ENCODE assay signal across 8 cellular contexts in genomic region chr1:184052194-184052559, GRCh38. TPM values are rescaled to one million over a fixed set of nuclear protein-coding genes. Genes with fewer than 3 reads are reported as not detected.
A peak's percentile ranks its signal among the peaks of the same experiment; 100 is the strongest.
DNase-seq lines count a peak whose midpoint lies in the region; ATAC-seq, FAIRE-seq and TF ChIP-seq lines count a peak whose summit lies in the region.

No MANE protein-coding gene starts in this region.

- ATAC-seq in HG03139 (IDR thresholded peaks at IDR 0.05; ENCODE audit: unreplicated experiment) (no peak), GM18858 (IDR thresholded peaks at IDR 0.05; ENCODE audit: unreplicated experiment) (no peak)

- H3K27ac ChIP-seq in keratinocyte (ENCODE audit: control insufficient read depth, insufficient read depth, low read length), result peak overlapping the region; percentile 89
- peak overlapping the region; percentile 84 to 93 (median 92) for H3K27ac ChIP-seq in thyroid gland

- H3K36me3 ChIP-seq in keratinocyte (ENCODE audit: control insufficient read depth in 2 of 2, extremely low read depth in 1 of 2, insufficient read depth in 2 of 2, low read length in 2 of 2), result peaks cover 2 to 5% of the 10 kb centered on the region in 2 experiments
- H3K36me3 ChIP-seq in thyroid gland, result no peaks in the 10 kb centered on the region

- intact Hi-C loops in activated T-helper 1 cell treated with anti-CD3 and anti-CD28 coated beads, Interleukin-12 subunit alpha, Interleukin-12 subunit beta, Interleukin-2, Interleukin-4 antibody, amounts not matched to agents 30 ng/mL and 10 ng/mL and 1 ng/mL, durations not matched to agents 14 hours and 24 hours and 36 hours (cut with micrococcal nuclease), result loop anchor here (1.0 to 5.0 kb wide), 7 partner anchors 96 to 1105 kb away; partner anchors contain the start of genes APOBEC4, EDEM3, SMG7 and SWT1
- intact Hi-C loops in thyroid gland (cut with DNase I), result no loop called here

- H3K9ac ChIP-seq in keratinocyte (ENCODE audit: control insufficient read depth, extremely low read depth, insufficient read depth, low read length), result peak overlapping the region; percentile 92

- CTCF ChIA-PET in activated naive CD4-positive, alpha-beta T cell treated with anti-CD3 and anti-CD28 coated beads, Interleukin-2, amount 10 ng/mL, durations not matched to agents 7 days and 5 days (lab: Charles Lee), result no interaction called here

- dilution Hi-C loops in keratinocyte (cut with MboI; ENCODE audit: extremely low pct_ligation_motif_present, low sequenced_read_pairs), result no loop called here

- TF ChIP-seq CTCF in keratinocyte (optimal IDR thresholded peaks at IDR 0.05 in 1 of 3, IDR thresholded peaks at IDR 0.05 in 1 of 3, conservative IDR thresholded peaks at IDR 0.05 in 1 of 3; ENCODE audit: extremely low read depth in 1 of 3, insufficient read depth in 2 of 3, low read length in 3 of 3) (no peak), thyroid gland (IDR thresholded peaks at IDR 0.05) (no peak)

- no peaks in the 10 kb centered on the region for H3K9me3 ChIP-seq in keratinocyte (ENCODE audit: control insufficient read depth, low read depth, low read length)
- H3K9me3 ChIP-seq in thyroid gland, result no peaks in the 10 kb centered on the region

- H3K4me2 ChIP-seq in keratinocyte (ENCODE audit: control insufficient read depth, extremely low read depth, insufficient read depth, low read depth, low read length), result peak overlapping the region; percentile 85

- H3K9me3 Mint-ChIP-seq in activated naive CD4-positive, alpha-beta T cell treated with anti-CD3 and anti-CD28 coated beads, Interleukin-2, amount 10 ng/mL, durations not matched to agents 7 days and 5 days, result no peaks in the 10 kb centered on the region
- H3K9me3 Mint-ChIP-seq in activated T-helper 1 cell treated with anti-CD3 and anti-CD28 coated beads, Interleukin-12 subunit alpha, Interleukin-12 subunit beta, Interleukin-2, Interleukin-4 antibody, amounts not matched to agents 30 ng/mL and 10 ng/mL and 1 ng/mL, durations not matched to agents 14 hours and 24 hours and 36 hours, result no peaks in the 10 kb centered on the region

- peaks cover 36% of the 10 kb centered on the region for H3K4me1 Mint-ChIP-seq in activated naive CD4-positive, alpha-beta T cell treated with anti-CD3 and anti-CD28 coated beads, Interleukin-2, amount 10 ng/mL, durations not matched to agents 7 days and 5 days
- peaks cover 45% of the 10 kb centered on the region for H3K4me1 Mint-ChIP-seq in activated T-helper 1 cell treated with anti-CD3 and anti-CD28 coated beads, Interleukin-12 subunit alpha, Interleukin-12 subunit beta, Interleukin-2, Interleukin-4 antibody, amounts not matched to agents 30 ng/mL and 10 ng/mL and 1 ng/mL, durations not matched to agents 14 hours and 24 hours and 36 hours (ENCODE audit: low read depth)

- no peaks in the 10 kb centered on the region for H3K27me3 ChIP-seq in keratinocyte (ENCODE audit: control insufficient read depth, extremely low read depth, insufficient read depth, low read length)
- H3K27me3 ChIP-seq in thyroid gland, result no peaks in the 10 kb centered on the region

- peaks cover 22% of the 10 kb centered on the region for H3K27me3 Mint-ChIP-seq in activated naive CD4-positive, alpha-beta T cell treated with anti-CD3 and anti-CD28 coated beads, Interleukin-2, amount 10 ng/mL, durations not matched to agents 7 days and 5 days
- H3K27me3 Mint-ChIP-seq in activated T-helper 1 cell treated with anti-CD3 and anti-CD28 coated beads, Interleukin-12 subunit alpha, Interleukin-12 subunit beta, Interleukin-2, Interleukin-4 antibody, amounts not matched to agents 30 ng/mL and 10 ng/mL and 1 ng/mL, durations not matched to agents 14 hours and 24 hours and 36 hours (ENCODE audit: insufficient read depth), result peaks cover 23% of the 10 kb centered on the region

- H3K27ac Mint-ChIP-seq in activated naive CD4-positive, alpha-beta T cell treated with anti-CD3 and anti-CD28 coated beads, Interleukin-2, amount 10 ng/mL, durations not matched to agents 7 days and 5 days, result peak overlapping the region; percentile 98
- peak overlapping the region; percentile 99 for H3K27ac Mint-ChIP-seq in activated T-helper 1 cell treated with anti-CD3 and anti-CD28 coated beads, Interleukin-12 subunit alpha, Interleukin-12 subunit beta, Interleukin-2, Interleukin-4 antibody, amounts not matched to agents 30 ng/mL and 10 ng/mL and 1 ng/mL, durations not matched to agents 14 hours and 24 hours and 36 hours

- H3K79me2 ChIP-seq in keratinocyte (ENCODE audit: control insufficient read depth, insufficient read depth, low read length), result peaks cover 20% of the 10 kb centered on the region

- WGBS in thyroid gland, 2 donors, result 5 to 7% methylated on average over 7 of the region's 7 CpGs

- TF ChIP-seq POLR2A in thyroid gland (IDR thresholded peaks at IDR 0.05), result no peak

- peak overlapping the region; percentile 98 for H3K4me3 Mint-ChIP-seq in activated naive CD4-positive, alpha-beta T cell treated with anti-CD3 and anti-CD28 coated beads, Interleukin-2, amount 10 ng/mL, durations not matched to agents 7 days and 5 days
- H3K4me3 Mint-ChIP-seq in activated T-helper 1 cell treated with anti-CD3 and anti-CD28 coated beads, Interleukin-12 subunit alpha, Interleukin-12 subunit beta, Interleukin-2, Interleukin-4 antibody, amounts not matched to agents 30 ng/mL and 10 ng/mL and 1 ng/mL, durations not matched to agents 14 hours and 24 hours and 36 hours, result peak overlapping the region; percentile 99

- H3K9me1 ChIP-seq in keratinocyte (ENCODE audit: control insufficient read depth, extremely low read depth, insufficient read depth, low read length), result no peaks in the 10 kb centered on the region

- peaks cover 26% of the 10 kb centered on the region for H3K4me1 ChIP-seq in keratinocyte (ENCODE audit: control insufficient read depth, extremely low read depth, insufficient read depth, low read length)
- peaks cover 25 to 30% of the 10 kb centered on the region in 2 donors for H3K4me1 ChIP-seq in thyroid gland

- H3K36me3 Mint-ChIP-seq in activated naive CD4-positive, alpha-beta T cell treated with anti-CD3 and anti-CD28 coated beads, Interleukin-2, amount 10 ng/mL, durations not matched to agents 7 days and 5 days, result peaks cover 24% of the 10 kb centered on the region
- peaks cover 16% of the 10 kb centered on the region for H3K36me3 Mint-ChIP-seq in activated T-helper 1 cell treated with anti-CD3 and anti-CD28 coated beads, Interleukin-12 subunit alpha, Interleukin-12 subunit beta, Interleukin-2, Interleukin-4 antibody, amounts not matched to agents 30 ng/mL and 10 ng/mL and 1 ng/mL, durations not matched to agents 14 hours and 24 hours and 36 hours (ENCODE audit: low read depth)

- no peak for DNase-seq in activated naive CD4-positive, alpha-beta T cell treated with anti-CD3 and anti-CD28 coated beads, Interleukin-2, amount 10 ng/mL, durations not matched to agents 7 days and 5 days
- DNase-seq in activated naive CD4-positive, alpha-beta T cell treated with Interleukin-2 at 50 U/mL for 16 hours, result no peak
- no peak for DNase-seq in activated T-helper 1 cell treated with anti-CD3 and anti-CD28 coated beads, Interleukin-12 subunit alpha, Interleukin-12 subunit beta, Interleukin-2, Interleukin-4 antibody, amounts not matched to agents 30 ng/mL and 10 ng/mL and 1 ng/mL, durations not matched to agents 14 hours and 24 hours and 36 hours (ENCODE audit: low spot score)
- no peak for DNase-seq in keratinocyte (ENCODE audit: low read depth, low spot score)
- no peak for DNase-seq in thyroid gland
- no peak for DNase-seq in NCI-H128 (lab: John Stamatoyannopoulos, UW; ENCODE audit: unreplicated experiment)

- H3K4me3 ChIP-seq in keratinocyte (ENCODE audit: control insufficient read depth in 2 of 3, extremely low read depth in 1 of 3, insufficient read depth in 2 of 3, low read depth in 1 of 3, low read length in 3 of 3) (peak overlapping the region; percentile 71 to 89 (median 86)), thyroid gland (replicated peaks in 1 of 3) (peak overlapping the region; percentile 74 to 96 (median 84))

- H4K20me1 ChIP-seq in keratinocyte (ENCODE audit: control insufficient read depth, extremely low read depth, insufficient read depth, low read length), result no peaks in the 10 kb centered on the region

- H2AFZ ChIP-seq in keratinocyte (ENCODE audit: control insufficient read depth, low read length), result peak overlapping the region; percentile 93

- no peak for FAIRE-seq in keratinocyte (lab: Jason Lieb, UNC)

RNA-seq across cellular contexts. Expression of gene TSEN15, which starts 0.6 kb away (rescaled TPM):
- total RNA-seq in activated T-helper 1 cell treated with anti-CD3 and anti-CD28 coated beads, Interleukin-12 subunit alpha, Interleukin-12 subunit beta, Interleukin-2, Interleukin-4 antibody, amounts not matched to agents 30 ng/mL and 10 ng/mL and 1 ng/mL, durations not matched to agents 14 hours and 24 hours and 36 hours, result 49.8 and 50.2 TPM in 2 replicates
- 23.6 to 46.7 TPM (median 31.8 TPM) in 3 replicates for polyA plus RNA-seq in keratinocyte
- 11.8 TPM for polyA plus RNA-seq in keratinocyte (2011; ENCODE audit: low read depth)
- 22.8 and 46.9 TPM in 2 replicates for polyA plus RNA-seq in keratinocyte (2011; cell fraction: cytosol; rRNA removed)
- 16.9 and 22.2 TPM in 2 replicates for polyA plus RNA-seq in keratinocyte (2011; cell fraction: nucleus; rRNA removed)
- 15.5 and 25.4 TPM in 2 replicates for polyA plus RNA-seq in keratinocyte (2012; ENCODE audit: low replicate concordance)
- polyA minus RNA-seq in keratinocyte, result 20.5 to 37.9 TPM (median 22.5 TPM) in 3 replicates
- polyA minus RNA-seq in keratinocyte (2011; cell fraction: cytosol; rRNA and poly(A)+ RNA removed), result 28.4 TPM
- polyA minus RNA-seq in keratinocyte (2011; cell fraction: nucleus; rRNA and poly(A)+ RNA removed), result 11.0 and 16.3 TPM in 2 replicates
- total RNA-seq in thyroid gland, result 10 to 100 TPM; 45.8 to 63.3 (median 60.1) TPM

RNA-seq across cellular contexts. Expression of gene COLGALT2, which starts 14.6 kb away (rescaled TPM):
- total RNA-seq in activated T-helper 1 cell treated with anti-CD3 and anti-CD28 coated beads, Interleukin-12 subunit alpha, Interleukin-12 subunit beta, Interleukin-2, Interleukin-4 antibody, amounts not matched to agents 30 ng/mL and 10 ng/mL and 1 ng/mL, durations not matched to agents 14 hours and 24 hours and 36 hours, result 1.8 and 1.9 TPM in 2 replicates
- polyA plus RNA-seq in keratinocyte, result 0.03 TPM in 1 of 3 replicates, not detected in the others
- polyA plus RNA-seq in keratinocyte (2011; ENCODE audit: low read depth), result not detected
- polyA plus RNA-seq in keratinocyte (2011; cell fraction: cytosol; rRNA removed), result 0.01 TPM in 1 of 2 replicates, not detected in the other
- polyA plus RNA-seq in keratinocyte (2011; cell fraction: nucleus; rRNA removed), result 0.06 TPM in 1 of 2 replicates, not detected in the other
- polyA plus RNA-seq in keratinocyte (2012; ENCODE audit: low replicate concordance), result not detected in 2 replicates
- 0.07 TPM in 1 of 3 replicates, not detected in the others for polyA minus RNA-seq in keratinocyte
- not detected for polyA minus RNA-seq in keratinocyte (2011; cell fraction: cytosol; rRNA and poly(A)+ RNA removed)
- polyA minus RNA-seq in keratinocyte (2011; cell fraction: nucleus; rRNA and poly(A)+ RNA removed), result not detected in 2 replicates
- total RNA-seq in thyroid gland, result 1 to 10 TPM; 2.6 to 8.3 (median 5.4) TPM
